6 cellular contexts compared by ENCODE assay signal in the genomic region with DNA sequence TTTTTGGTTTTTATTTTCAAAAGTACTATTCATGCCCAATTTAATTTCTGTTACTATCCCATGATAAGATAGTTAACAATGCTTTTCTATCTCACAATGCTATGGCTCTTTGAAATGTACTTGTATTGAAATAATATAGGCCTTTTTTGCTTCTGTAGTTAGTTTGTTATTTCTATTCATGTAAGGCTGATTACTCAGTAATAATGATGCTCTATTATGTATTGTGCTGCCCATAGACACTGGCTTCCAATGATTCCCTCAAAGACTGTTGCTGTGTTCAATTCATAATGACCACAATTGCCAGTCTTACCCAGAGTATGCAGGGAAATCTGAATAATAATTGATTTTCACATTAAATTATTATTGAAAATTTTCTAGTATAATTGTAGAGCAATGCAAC.
"Had no signal": no experiment of that assay in that cellular context is flagged by ENCODE, and none has a peak within 500 bp of the region (broad histone marks: within the 10 kb centered on the region; RNA-seq: fewer than 3 reads in every experiment).

No MANE protein-coding gene starts in this region.

- ATAC-seq: GM23338, K562 had no signal

- DNase-seq: H9, HCEC 1CT, IMR-90, KG1 had no signal
